ENCODE assay signal across 1 cellular context in genomic region chr6:158232445-158233213, GRCh38.
A peak's percentile ranks its signal among the peaks of the same experiment; 100 is the strongest.
TF ChIP-seq lines count a peak whose summit lies in the region.

No MANE protein-coding gene starts in this region.

TF ChIP-seq in HepG2, 621 proteins besides CTCF, POLR2A, EP300 and RAD21 (continued from another document and continues in another):
- TF ChIP-seq ZNF770 (CRISPR knock-in tag; IDR thresholded peaks at IDR 0.05) (no peak), KDM2A (CRISPR knock-in tag; IDR thresholded peaks at IDR 0.05; ENCODE audit: borderline replicate concordance, low read depth) (peak; percentile 75), ZNF652 (CRISPR knock-in tag; IDR thresholded peaks at IDR 0.05; ENCODE audit: borderline replicate concordance, low read depth) (no peak), JARID2 (CRISPR knock-in tag; IDR thresholded peaks at IDR 0.05; ENCODE audit: insufficient replicate concordance) (no peak), ZFAT (CRISPR knock-in tag; conservative IDR thresholded peaks at IDR 0.05) (no peak), TCF12 (IDR thresholded peaks at IDR 0.05) (no peak), TCF12 (CRISPR knock-in tag; IDR thresholded peaks at IDR 0.05) (no peak), SMARCC2 (IDR thresholded peaks at IDR 0.05) (no peak), ZNF382 (CRISPR knock-in tag; IDR thresholded peaks at IDR 0.05; ENCODE audit: borderline replicate concordance) (no peak), RFX1 (IDR thresholded peaks at IDR 0.05) (no peak), CENPX (CRISPR knock-in tag; IDR thresholded peaks at IDR 0.05) (no peak), GFI1 (CRISPR knock-in tag; IDR thresholded peaks at IDR 0.05; ENCODE audit: borderline replicate concordance) (peak; percentile 78; the same call in 1 of the 2 replicates), SRSF9 (IDR thresholded peaks at IDR 0.05; ENCODE audit: borderline replicate concordance, insufficient read depth, low read depth, low read length, poor library complexity, severe bottlenecking) (no peak), SIN3B (IDR thresholded peaks at IDR 0.05; ENCODE audit: low read length) (no peak), RORA (CRISPR knock-in tag; IDR thresholded peaks at IDR 0.05) (no peak), TFAP4 (IDR thresholded peaks at IDR 0.05; ENCODE audit: borderline replicate concordance, low read depth) (peak; percentile 38; the same call in 1 of the 2 replicates), DR1 (CRISPR knock-in tag; IDR thresholded peaks at IDR 0.05) (peak; percentile 51; the same call in 1 of the 2 replicates), TBX2 (CRISPR knock-in tag; IDR thresholded peaks at IDR 0.05; ENCODE audit: borderline replicate concordance) (peak; percentile 68), FOSL1 (CRISPR knock-in tag; IDR thresholded peaks at IDR 0.05; ENCODE audit: borderline replicate concordance) (0 out of 2 replicates have a peak, but pooled peaks have one; percentile 13), DDIT3 (CRISPR knock-in tag; IDR thresholded peaks at IDR 0.05) (no peak), SRF (IDR thresholded peaks at IDR 0.05; ENCODE audit: low read depth, low read length) (no peak), THAP7 (CRISPR knock-in tag; IDR thresholded peaks at IDR 0.05) (no peak), BCL3 (CRISPR knock-in tag; IDR thresholded peaks at IDR 0.05) (no peak), ARHGAP35 (CRISPR knock-in tag; IDR thresholded peaks at IDR 0.05; ENCODE audit: borderline replicate concordance) (no peak; the same call in 1 of the 2 replicates), ZNF3 (CRISPR knock-in tag; IDR thresholded peaks at IDR 0.05) (no peak), CCDC6 (CRISPR knock-in tag; IDR thresholded peaks at IDR 0.05) (no peak; the same call in 1 of the 2 replicates), HNRNPLL (IDR thresholded peaks at IDR 0.05; ENCODE audit: low read depth, low read length, poor library complexity, severe bottlenecking) (peak; percentile 49), HMGXB3 (CRISPR knock-in tag; IDR thresholded peaks at IDR 0.05; ENCODE audit: borderline replicate concordance) (no peak), ZNF678 (CRISPR knock-in tag; IDR thresholded peaks at IDR 0.05) (no peak; the same call in 1 of the 2 replicates), ZC3H4 (CRISPR knock-in tag; IDR thresholded peaks at IDR 0.05; ENCODE audit: borderline replicate concordance) (no peak), HDAC2 (CRISPR knock-in tag; IDR thresholded peaks at IDR 0.05) (peak; percentile 51; the same call in 1 of the 2 replicates), ZNF232 (CRISPR knock-in tag; IDR thresholded peaks at IDR 0.05; ENCODE audit: borderline replicate concordance) (peak; percentile 11; the same call in 1 of the 2 replicates), ZNF44 (CRISPR knock-in tag; IDR thresholded peaks at IDR 0.05) (no peak), PHF21A (CRISPR knock-in tag; IDR thresholded peaks at IDR 0.05) (peak; percentile 46; the same call in 1 of the 2 replicates), SMAD3 (CRISPR knock-in tag; IDR thresholded peaks at IDR 0.05) (no peak), KAT2B (IDR thresholded peaks at IDR 0.05; ENCODE audit: borderline replicate concordance, low read depth, low read length) (no peak), ZNF275 (CRISPR knock-in tag; IDR thresholded peaks at IDR 0.05; ENCODE audit: borderline replicate concordance) (peak; percentile 46; the same call in 1 of the 2 replicates), IKZF1 (IDR thresholded peaks at IDR 0.05) (no peak), HNRNPK (IDR thresholded peaks at IDR 0.05; ENCODE audit: low read depth, low read length, poor library complexity, severe bottlenecking) (peak; percentile 27), ZNF878 (CRISPR knock-in tag; IDR thresholded peaks at IDR 0.05) (no peak), HINFP (CRISPR knock-in tag; IDR thresholded peaks at IDR 0.05; ENCODE audit: low read depth) (no peak), ZNF740 (CRISPR knock-in tag; IDR thresholded peaks at IDR 0.05) (no peak), IRX3 (CRISPR knock-in tag; IDR thresholded peaks at IDR 0.05; ENCODE audit: borderline replicate concordance, low read depth) (no peak), ZBTB43 (CRISPR knock-in tag; conservative IDR thresholded peaks at IDR 0.05) (peak; percentile 79; the same call in 1 of the 2 replicates)
